In the genomic region with DNA sequence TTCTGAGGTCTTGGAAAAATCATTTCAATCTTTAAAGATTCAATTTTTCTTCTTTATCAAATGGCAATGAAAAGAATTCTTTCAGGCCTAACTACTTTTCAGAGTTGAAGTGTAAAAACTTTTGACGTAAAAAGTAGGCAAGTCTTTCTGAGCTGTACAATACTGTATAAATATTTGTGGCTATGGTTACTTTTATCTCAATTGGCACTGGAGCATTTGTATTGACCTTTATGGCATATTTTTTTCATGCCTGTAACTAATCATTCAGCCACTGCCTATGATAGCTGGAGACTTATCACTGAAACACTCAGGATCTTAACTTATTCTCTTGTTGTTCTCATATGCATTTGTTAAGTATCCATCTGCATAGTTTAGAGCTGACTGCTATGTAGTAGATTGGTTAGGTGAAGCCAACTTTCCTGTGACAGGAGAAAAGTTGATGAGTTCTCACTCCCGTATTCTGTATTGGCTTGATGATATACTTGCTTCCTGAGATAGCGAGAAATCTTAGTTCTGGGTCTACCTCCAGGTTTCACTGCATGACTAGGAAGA, we compare ENCODE assay signal across 2 cellular contexts.
TF ChIP-seq lines count a peak whose summit lies in the region.

No MANE protein-coding gene starts in this region.

TF ChIP-seq in IMR-90, 13 proteins besides CTCF, POLR2A, EP300 and RAD21 (continued from another document):
- TF ChIP-seq MXI1 (IDR thresholded peaks at IDR 0.05; ENCODE audit: borderline replicate concordance, low read depth, low read length) (no peak), MAFK (IDR thresholded peaks at IDR 0.05; ENCODE audit: low read depth, low read length) (no peak), BHLHE40 (IDR thresholded peaks at IDR 0.05; ENCODE audit: low read depth, low read length) (no peak), NFE2L2 (IDR thresholded peaks at IDR 0.05; ENCODE audit: low read depth, low read length) (no peak), CEBPB (IDR thresholded peaks at IDR 0.05; ENCODE audit: low read depth, low read length) (no peak), FOS (IDR thresholded peaks at IDR 0.05; ENCODE audit: low read depth, low read length) (no peak), RCOR1 (IDR thresholded peaks at IDR 0.05; ENCODE audit: insufficient replicate concordance, low read length) (no peak), RFX5 (IDR thresholded peaks at IDR 0.05; ENCODE audit: low read depth, low read length) (no peak)
- TF ChIP-seq, protein P1, sequence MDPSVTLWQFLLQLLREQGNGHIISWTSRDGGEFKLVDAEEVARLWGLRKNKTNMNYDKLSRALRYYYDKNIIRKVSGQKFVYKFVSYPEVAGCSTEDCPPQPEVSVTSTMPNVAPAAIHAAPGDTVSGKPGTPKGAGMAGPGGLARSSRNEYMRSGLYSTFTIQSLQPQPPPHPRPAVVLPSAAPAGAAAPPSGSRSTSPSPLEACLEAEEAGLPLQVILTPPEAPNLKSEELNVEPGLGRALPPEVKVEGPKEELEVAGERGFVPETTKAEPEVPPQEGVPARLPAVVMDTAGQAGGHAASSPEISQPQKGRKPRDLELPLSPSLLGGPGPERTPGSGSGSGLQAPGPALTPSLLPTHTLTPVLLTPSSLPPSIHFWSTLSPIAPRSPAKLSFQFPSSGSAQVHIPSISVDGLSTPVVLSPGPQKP (IDR thresholded peaks at IDR 0.05; ENCODE audit: borderline replicate concordance, low read depth, low read length), result no peak
- TF ChIP-seq, protein P2, sequence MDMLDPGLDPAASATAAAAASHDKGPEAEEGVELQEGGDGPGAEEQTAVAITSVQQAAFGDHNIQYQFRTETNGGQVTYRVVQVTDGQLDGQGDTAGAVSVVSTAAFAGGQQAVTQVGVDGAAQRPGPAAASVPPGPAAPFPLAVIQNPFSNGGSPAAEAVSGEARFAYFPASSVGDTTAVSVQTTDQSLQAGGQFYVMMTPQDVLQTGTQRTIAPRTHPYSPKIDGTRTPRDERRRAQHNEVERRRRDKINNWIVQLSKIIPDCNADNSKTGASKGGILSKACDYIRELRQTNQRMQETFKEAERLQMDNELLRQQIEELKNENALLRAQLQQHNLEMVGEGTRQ (IDR thresholded peaks at IDR 0.05; ENCODE audit: low read depth, low read length), result no peak

TF ChIP-seq in GM23338, 12 proteins besides CTCF, POLR2A, EP300 and RAD21 (continued from another document):
- TF ChIP-seq, protein P3, sequence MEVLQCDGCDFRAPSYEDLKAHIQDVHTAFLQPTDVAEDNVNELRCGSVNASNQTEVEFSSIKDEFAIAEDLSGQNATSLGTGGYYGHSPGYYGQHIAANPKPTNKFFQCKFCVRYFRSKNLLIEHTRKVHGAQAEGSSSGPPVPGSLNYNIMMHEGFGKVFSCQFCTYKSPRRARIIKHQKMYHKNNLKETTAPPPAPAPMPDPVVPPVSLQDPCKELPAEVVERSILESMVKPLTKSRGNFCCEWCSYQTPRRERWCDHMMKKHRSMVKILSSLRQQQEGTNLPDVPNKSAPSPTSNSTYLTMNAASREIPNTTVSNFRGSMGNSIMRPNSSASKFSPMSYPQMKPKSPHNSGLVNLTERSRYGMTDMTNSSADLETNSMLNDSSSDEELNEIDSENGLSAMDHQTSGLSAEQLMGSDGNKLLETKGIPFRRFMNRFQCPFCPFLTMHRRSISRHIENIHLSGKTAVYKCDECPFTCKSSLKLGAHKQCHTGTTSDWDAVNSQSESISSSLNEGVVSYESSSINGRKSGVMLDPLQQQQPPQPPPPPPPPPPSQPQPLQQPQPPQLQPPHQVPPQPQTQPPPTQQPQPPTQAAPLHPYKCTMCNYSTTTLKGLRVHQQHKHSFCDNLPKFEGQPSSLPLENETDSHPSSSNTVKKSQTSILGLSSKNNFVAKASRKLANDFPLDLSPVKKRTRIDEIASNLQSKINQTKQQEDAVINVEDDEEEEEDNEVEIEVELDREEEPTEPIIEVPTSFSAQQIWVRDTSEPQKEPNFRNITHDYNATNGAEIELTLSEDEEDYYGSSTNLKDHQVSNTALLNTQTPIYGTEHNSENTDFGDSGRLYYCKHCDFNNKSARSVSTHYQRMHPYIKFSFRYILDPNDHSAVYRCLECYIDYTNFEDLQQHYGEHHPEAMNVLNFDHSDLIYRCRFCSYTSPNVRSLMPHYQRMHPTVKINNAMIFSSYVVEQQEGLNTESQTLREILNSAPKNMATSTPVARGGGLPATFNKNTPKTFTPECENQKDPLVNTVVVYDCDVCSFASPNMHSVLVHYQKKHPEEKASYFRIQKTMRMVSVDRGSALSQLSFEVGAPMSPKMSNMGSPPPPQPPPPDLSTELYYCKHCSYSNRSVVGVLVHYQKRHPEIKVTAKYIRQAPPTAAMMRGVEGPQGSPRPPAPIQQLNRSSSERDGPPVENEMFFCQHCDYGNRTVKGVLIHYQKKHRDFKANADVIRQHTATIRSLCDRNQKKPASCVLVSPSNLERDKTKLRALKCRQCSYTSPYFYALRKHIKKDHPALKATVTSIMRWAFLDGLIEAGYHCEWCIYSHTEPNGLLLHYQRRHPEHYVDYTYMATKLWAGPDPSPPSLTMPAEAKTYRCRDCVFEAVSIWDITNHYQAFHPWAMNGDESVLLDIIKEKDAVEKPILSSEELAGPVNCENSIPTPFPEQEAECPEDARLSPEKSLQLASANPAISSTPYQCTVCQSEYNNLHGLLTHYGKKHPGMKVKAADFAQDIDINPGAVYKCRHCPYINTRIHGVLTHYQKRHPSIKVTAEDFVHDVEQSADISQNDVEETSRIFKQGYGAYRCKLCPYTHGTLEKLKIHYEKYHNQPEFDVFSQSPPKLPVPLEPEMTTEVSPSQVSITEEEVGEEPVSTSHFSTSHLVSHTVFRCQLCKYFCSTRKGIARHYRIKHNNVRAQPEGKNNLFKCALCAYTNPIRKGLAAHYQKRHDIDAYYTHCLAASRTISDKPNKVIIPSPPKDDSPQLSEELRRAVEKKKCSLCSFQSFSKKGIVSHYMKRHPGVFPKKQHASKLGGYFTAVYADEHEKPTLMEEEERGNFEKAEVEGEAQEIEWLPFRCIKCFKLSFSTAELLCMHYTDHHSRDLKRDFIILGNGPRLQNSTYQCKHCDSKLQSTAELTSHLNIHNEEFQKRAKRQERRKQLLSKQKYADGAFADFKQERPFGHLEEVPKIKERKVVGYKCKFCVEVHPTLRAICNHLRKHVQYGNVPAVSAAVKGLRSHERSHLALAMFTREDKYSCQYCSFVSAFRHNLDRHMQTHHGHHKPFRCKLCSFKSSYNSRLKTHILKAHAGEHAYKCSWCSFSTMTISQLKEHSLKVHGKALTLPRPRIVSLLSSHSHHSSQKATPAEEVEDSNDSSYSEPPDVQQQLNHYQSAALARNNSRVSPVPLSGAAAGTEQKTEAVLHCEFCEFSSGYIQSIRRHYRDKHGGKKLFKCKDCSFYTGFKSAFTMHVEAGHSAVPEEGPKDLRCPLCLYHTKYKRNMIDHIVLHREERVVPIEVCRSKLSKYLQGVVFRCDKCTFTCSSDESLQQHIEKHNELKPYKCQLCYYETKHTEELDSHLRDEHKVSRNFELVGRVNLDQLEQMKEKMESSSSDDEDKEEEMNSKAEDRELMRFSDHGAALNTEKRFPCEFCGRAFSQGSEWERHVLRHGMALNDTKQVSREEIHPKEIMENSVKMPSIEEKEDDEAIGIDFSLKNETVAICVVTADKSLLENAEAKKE (CRISPR knock-in tag; IDR thresholded peaks at IDR 0.05), result no peak
- no peak for TF ChIP-seq STAT1 (IDR thresholded peaks at IDR 0.05; ENCODE audit: unreplicated experiment)
- no peak for TF ChIP-seq POLR2AphosphoS5 (IDR thresholded peaks at IDR 0.05; ENCODE audit: low read depth)
- no peak for TF ChIP-seq EZH2 (IDR thresholded peaks at IDR 0.05; ENCODE audit: low read depth, unreplicated experiment)
- TF ChIP-seq EZH2phosphoT487 (IDR thresholded peaks at IDR 0.05; ENCODE audit: unreplicated experiment), result no peak
- no peak for TF ChIP-seq NANOG (IDR thresholded peaks at IDR 0.05; ENCODE audit: borderline replicate concordance)
- no peak for TF ChIP-seq ZNF114 (CRISPR knock-in tag; IDR thresholded peaks at IDR 0.05)
- TF ChIP-seq, protein P4, sequence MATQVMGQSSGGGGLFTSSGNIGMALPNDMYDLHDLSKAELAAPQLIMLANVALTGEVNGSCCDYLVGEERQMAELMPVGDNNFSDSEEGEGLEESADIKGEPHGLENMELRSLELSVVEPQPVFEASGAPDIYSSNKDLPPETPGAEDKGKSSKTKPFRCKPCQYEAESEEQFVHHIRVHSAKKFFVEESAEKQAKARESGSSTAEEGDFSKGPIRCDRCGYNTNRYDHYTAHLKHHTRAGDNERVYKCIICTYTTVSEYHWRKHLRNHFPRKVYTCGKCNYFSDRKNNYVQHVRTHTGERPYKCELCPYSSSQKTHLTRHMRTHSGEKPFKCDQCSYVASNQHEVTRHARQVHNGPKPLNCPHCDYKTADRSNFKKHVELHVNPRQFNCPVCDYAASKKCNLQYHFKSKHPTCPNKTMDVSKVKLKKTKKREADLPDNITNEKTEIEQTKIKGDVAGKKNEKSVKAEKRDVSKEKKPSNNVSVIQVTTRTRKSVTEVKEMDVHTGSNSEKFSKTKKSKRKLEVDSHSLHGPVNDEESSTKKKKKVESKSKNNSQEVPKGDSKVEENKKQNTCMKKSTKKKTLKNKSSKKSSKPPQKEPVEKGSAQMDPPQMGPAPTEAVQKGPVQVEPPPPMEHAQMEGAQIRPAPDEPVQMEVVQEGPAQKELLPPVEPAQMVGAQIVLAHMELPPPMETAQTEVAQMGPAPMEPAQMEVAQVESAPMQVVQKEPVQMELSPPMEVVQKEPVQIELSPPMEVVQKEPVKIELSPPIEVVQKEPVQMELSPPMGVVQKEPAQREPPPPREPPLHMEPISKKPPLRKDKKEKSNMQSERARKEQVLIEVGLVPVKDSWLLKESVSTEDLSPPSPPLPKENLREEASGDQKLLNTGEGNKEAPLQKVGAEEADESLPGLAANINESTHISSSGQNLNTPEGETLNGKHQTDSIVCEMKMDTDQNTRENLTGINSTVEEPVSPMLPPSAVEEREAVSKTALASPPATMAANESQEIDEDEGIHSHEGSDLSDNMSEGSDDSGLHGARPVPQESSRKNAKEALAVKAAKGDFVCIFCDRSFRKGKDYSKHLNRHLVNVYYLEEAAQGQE (IDR thresholded peaks at IDR 0.05; ENCODE audit: unreplicated experiment), result no peak
- TF ChIP-seq ZNF331 (CRISPR knock-in tag; IDR thresholded peaks at IDR 0.05; ENCODE audit: low read depth), result no peak
- TF ChIP-seq, protein P5, sequence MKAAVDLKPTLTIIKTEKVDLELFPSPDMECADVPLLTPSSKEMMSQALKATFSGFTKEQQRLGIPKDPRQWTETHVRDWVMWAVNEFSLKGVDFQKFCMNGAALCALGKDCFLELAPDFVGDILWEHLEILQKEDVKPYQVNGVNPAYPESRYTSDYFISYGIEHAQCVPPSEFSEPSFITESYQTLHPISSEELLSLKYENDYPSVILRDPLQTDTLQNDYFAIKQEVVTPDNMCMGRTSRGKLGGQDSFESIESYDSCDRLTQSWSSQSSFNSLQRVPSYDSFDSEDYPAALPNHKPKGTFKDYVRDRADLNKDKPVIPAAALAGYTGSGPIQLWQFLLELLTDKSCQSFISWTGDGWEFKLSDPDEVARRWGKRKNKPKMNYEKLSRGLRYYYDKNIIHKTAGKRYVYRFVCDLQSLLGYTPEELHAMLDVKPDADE (IDR thresholded peaks at IDR 0.05), result no peak
- no peak for TF ChIP-seq JUNB (IDR thresholded peaks at IDR 0.05; ENCODE audit: unreplicated experiment)
